In genomic region chr2:182302174-182302573, GRCh38 we compare ENCODE assay signal across 1 cellular context.
TF ChIP-seq lines count a peak whose summit lies in the region.

No MANE protein-coding gene starts in this region.

TF ChIP-seq in HEK293, 187 proteins besides CTCF, POLR2A, EP300 and RAD21 (continued from another document):
- TF ChIP-seq ZNF580 (tag by site-specific recombination; IDR thresholded peaks at IDR 0.05) (no peak), ZSCAN5A (tag by site-specific recombination; IDR thresholded peaks at IDR 0.05) (no peak), ZNF214 (tag by site-specific recombination; IDR thresholded peaks at IDR 0.05; ENCODE audit: borderline replicate concordance) (no peak), ZNF449 (tag by site-specific recombination; IDR thresholded peaks at IDR 0.05) (no peak), KLF8 (tag by site-specific recombination; IDR thresholded peaks at IDR 0.05) (peak; percentile 29; the same call in 1 of the 2 replicates), ZEB2 (tag by site-specific recombination; IDR thresholded peaks at IDR 0.05) (peak; percentile 55; the same call in 1 of the 2 replicates), ZNF148 (tag by site-specific recombination; IDR thresholded peaks at IDR 0.05; ENCODE audit: borderline replicate concordance) (no peak), ZNF366 (tag by site-specific recombination; conservative IDR thresholded peaks at IDR 0.05) (no peak), ZNF621 (tag by site-specific recombination; IDR thresholded peaks at IDR 0.05) (no peak), ZNF548 (tag by site-specific recombination; IDR thresholded peaks at IDR 0.05) (no peak), ZBTB17 (tag by site-specific recombination; IDR thresholded peaks at IDR 0.05) (peak; percentile 40), ZNF324 (tag by site-specific recombination; IDR thresholded peaks at IDR 0.05) (no peak), IKZF3 (tag by site-specific recombination; IDR thresholded peaks at IDR 0.05) (no peak)
